Comparison of ENCODE assay signal across 10 cellular contexts in genomic region chr20:44448753-44449546, GRCh38. TPM values are rescaled to one million over a fixed set of nuclear protein-coding genes. Genes with fewer than 3 reads are reported as not detected.
DNase-seq lines count a peak whose midpoint lies in the region; ATAC-seq, FAIRE-seq and TF ChIP-seq lines count a peak whose summit lies in the region.
"Had no signal": no experiment of that assay in that cellular context is flagged by ENCODE, and none has a peak within 500 bp of the region (broad histone marks: within the 10 kb centered on the region; RNA-seq: fewer than 3 reads in every experiment).

No MANE protein-coding gene starts in this region.

- FAIRE-seq in endothelial cell of umbilical vein (lab: Jason Lieb, UNC) (no peak), RCC 7860 (lab: Jason Lieb, UNC) (no peak)

- TF ChIP-seq CTCF in endothelial cell of umbilical vein (IDR thresholded peaks at IDR 0.05; ENCODE audit: extremely low read depth in 1 of 2, insufficient read depth in 1 of 2, low read depth in 1 of 2, low read length in 2 of 2) (peak; percentile 15 to 26), type B pancreatic cell (conservative IDR thresholded peaks at IDR 0.05) (peak; percentile 57)

- H3K27ac ChIP-seq in endothelial cell of umbilical vein (ENCODE audit: insufficient read depth, low read depth, low read length), result no peak overlapping the region
- H3K27ac ChIP-seq: thoracic aorta had no signal

- H3K9me3 Mint-ChIP-seq in type B pancreatic cell, result no peaks in the 10 kb centered on the region

- BruUV-seq in endothelial cell of umbilical vein (replicated peaks; lab: Mats Ljungman, UMichigan), result no TSS peak

- no peak overlapping the region for H3K4me3 Mint-ChIP-seq in type B pancreatic cell

- CTCF ChIA-PET in endothelial cell of umbilical vein (lab: Charles Lee), result no interaction called here

- no peak overlapping the region for H2AFZ ChIP-seq in endothelial cell of umbilical vein (ENCODE audit: low read depth, low read length)

- intact Hi-C loops in endothelial cell of umbilical vein (cut with micrococcal nuclease), result no loop called here

- H3K36me3 Mint-ChIP-seq in type B pancreatic cell, result no peaks in the 10 kb centered on the region

- no peak overlapping the region for H3K9ac ChIP-seq in endothelial cell of umbilical vein (replicated peaks; ENCODE audit: extremely low read depth, insufficient read depth, low read length)

- H3K9me1 ChIP-seq in endothelial cell of umbilical vein (replicated peaks; ENCODE audit: control insufficient read depth, extremely low read depth, insufficient read depth, low read length), result no peaks in the 10 kb centered on the region

- dilution Hi-C loops in endothelial cell of umbilical vein (cut with MboI; ENCODE audit: extremely low pct_ligation_motif_present, low sequenced_read_pairs), result no loop called here

- POLR2A ChIA-PET in endothelial cell of umbilical vein (lab: Charles Lee), result no interaction called here

- H3K9me3 ChIP-seq in endothelial cell of umbilical vein (replicated peaks; ENCODE audit: control insufficient read depth, insufficient read depth, low read length), result no peaks in the 10 kb centered on the region
- H3K9me3 ChIP-seq: thoracic aorta had no signal

- no peaks in the 10 kb centered on the region for H3K36me3 ChIP-seq in endothelial cell of umbilical vein (ENCODE audit: control insufficient read depth in 2 of 2, extremely low read depth in 1 of 2, insufficient read depth in 2 of 2, low read length in 2 of 2)
- H3K36me3 ChIP-seq: thoracic aorta had no signal

- ATAC-seq in HG03045 (IDR thresholded peaks at IDR 0.05; ENCODE audit: unreplicated experiment), result no peak

- H3K4me2 ChIP-seq in endothelial cell of umbilical vein (ENCODE audit: insufficient read depth, low read length), result no peak overlapping the region

- peaks cover 2 to 6% of the 10 kb centered on the region in 2 experiments for H3K27me3 ChIP-seq in endothelial cell of umbilical vein (ENCODE audit: control insufficient read depth in 2 of 2, insufficient read depth in 2 of 2, low read length in 2 of 2)

- no peak overlapping the region for H3K27ac Mint-ChIP-seq in type B pancreatic cell

- H3K4me1 ChIP-seq in endothelial cell of umbilical vein (ENCODE audit: control insufficient read depth, extremely low read depth, insufficient read depth, low read length), result no peaks in the 10 kb centered on the region

- peaks cover 3% of the 10 kb centered on the region for H3K27me3 Mint-ChIP-seq in type B pancreatic cell

- no peak for TF ChIP-seq POLR2A in endothelial cell of umbilical vein (IDR thresholded peaks at IDR 0.05; ENCODE audit: low read depth, low read length)

- no peak overlapping the region for H3K4me3 ChIP-seq in endothelial cell of umbilical vein (replicated peaks in 1 of 3; ENCODE audit: insufficient read depth in 1 of 3, low read depth in 1 of 3, low read length in 3 of 3)
- H3K4me3 ChIP-seq: thoracic aorta had no signal

- no peaks in the 10 kb centered on the region for H4K20me1 ChIP-seq in endothelial cell of umbilical vein (replicated peaks; ENCODE audit: control insufficient read depth, extremely low read depth, insufficient read depth, low read length)

- no peaks in the 10 kb centered on the region for H3K4me1 Mint-ChIP-seq in type B pancreatic cell (ENCODE audit: unreplicated experiment)

- H3K79me2 ChIP-seq in endothelial cell of umbilical vein (ENCODE audit: control insufficient read depth, insufficient read depth, low read length), result no peaks in the 10 kb centered on the region

- peak; percentile 3 to 23 for DNase-seq in stimulated activated CD4-positive, alpha-beta T cell treated with anti-CD3 and anti-CD28 coated beads, Interleukin-2, amount 100 ng/mL, for 48 hours
- DNase-seq in stimulated activated CD4-positive, alpha-beta T cell treated with anti-CD3 and anti-CD28 coated beads, Interleukin-12 subunit alpha, Interleukin-12 subunit beta, amount 100 ng/mL, for 4 hours, result no peak
- DNase-seq in NCI-H1930 (lab: John Stamatoyannopoulos, UW) (peak; percentile 21 to 64), endothelial cell of umbilical vein (ENCODE audit: low read depth, low spot score) (no peak), type B pancreatic cell (ENCODE audit: extremely low spot score, unreplicated experiment) (no peak), NCI-H1417 treated with DMSO at 0.1 percent for 48 hours (lab: John Stamatoyannopoulos, UW) (no peak), RCC 7860 (ENCODE audit: low spot score) (no peak)
- DNase-seq: cortex of kidney had no signal

TF ChIP-seq in endothelial cell of umbilical vein, 7 proteins besides CTCF, POLR2A, EP300 and RAD21:
- no peak for TF ChIP-seq FOS (IDR thresholded peaks at IDR 0.05; ENCODE audit: borderline replicate concordance, insufficient read depth, low read length)
- no peak for TF ChIP-seq GATA2 (IDR thresholded peaks at IDR 0.05; ENCODE audit: insufficient read depth, insufficient read length, low read depth, low read length)
- TF ChIP-seq POLR2AphosphoS5 (IDR thresholded peaks at IDR 0.05; ENCODE audit: insufficient read depth, low read depth, low read length), result no peak
- TF ChIP-seq MAX (IDR thresholded peaks at IDR 0.05; ENCODE audit: insufficient read depth, insufficient read length), result no peak
- no peak for TF ChIP-seq EZH2 (IDR thresholded peaks at IDR 0.05; ENCODE audit: borderline replicate concordance, low read depth, low read length, severe bottlenecking)
- TF ChIP-seq MYC (IDR thresholded peaks at IDR 0.05; ENCODE audit: low read depth, low read length), result no peak
- no peak for TF ChIP-seq JUN (IDR thresholded peaks at IDR 0.05; ENCODE audit: borderline replicate concordance, insufficient read depth, insufficient read length, low read depth)

RNA-seq across cellular contexts. Expression of gene TTPAL, which starts 26.7 kb away (rescaled TPM):
- total RNA-seq in endothelial cell of umbilical vein (8.0 and 8.7 TPM in 2 replicates), type B pancreatic cell (ENCODE audit: low replicate concordance) (20.8 and 21.5 TPM in 2 replicates)
- polyA plus RNA-seq in endothelial cell of umbilical vein, result 3.0 and 4.0 TPM in 2 replicates
- polyA plus RNA-seq in endothelial cell of umbilical vein (2011; cell fraction: cytosol; rRNA removed), result 3.4 and 3.6 TPM in 2 replicates
- 5.4 and 6.5 TPM in 2 replicates for polyA plus RNA-seq in endothelial cell of umbilical vein (2011; cell fraction: nucleus; rRNA removed)
- polyA plus RNA-seq in endothelial cell of umbilical vein (2012), result 7.1 and 7.9 TPM in 2 replicates
- polyA minus RNA-seq in endothelial cell of umbilical vein, result 6.0 and 8.4 TPM in 2 replicates
- polyA minus RNA-seq in endothelial cell of umbilical vein (2011; cell fraction: cytosol; rRNA and poly(A)+ RNA removed), result 6.2 TPM
- 3.6 and 5.3 TPM in 2 replicates for polyA minus RNA-seq in endothelial cell of umbilical vein (2011; cell fraction: nucleus; rRNA and poly(A)+ RNA removed)

Comparison
In these comparisons a context has a peak if more than half of its experiments do, and no peak if none do; other contexts are left out.
1. DNase-seq: peak in stimulated activated CD4-positive, alpha-beta T cell treated with anti-CD3 and anti-CD28 coated beads, Interleukin-2, amount 100 ng/mL, for 48 hours (2 of 2) and NCI-H1930 (2 of 2); none in stimulated activated CD4-positive, alpha-beta T cell treated with anti-CD3 and anti-CD28 coated beads, Interleukin-12 subunit alpha, Interleukin-12 subunit beta, amount 100 ng/mL, for 4 hours (single experiment), endothelial cell of umbilical vein (single experiment), type B pancreatic cell (single experiment), NCI-H1417 treated with DMSO at 0.1 percent for 48 hours (single experiment) and RCC 7860 (single experiment).